Comparison of ENCODE assay signal across 33 cellular contexts in the genomic region with DNA sequence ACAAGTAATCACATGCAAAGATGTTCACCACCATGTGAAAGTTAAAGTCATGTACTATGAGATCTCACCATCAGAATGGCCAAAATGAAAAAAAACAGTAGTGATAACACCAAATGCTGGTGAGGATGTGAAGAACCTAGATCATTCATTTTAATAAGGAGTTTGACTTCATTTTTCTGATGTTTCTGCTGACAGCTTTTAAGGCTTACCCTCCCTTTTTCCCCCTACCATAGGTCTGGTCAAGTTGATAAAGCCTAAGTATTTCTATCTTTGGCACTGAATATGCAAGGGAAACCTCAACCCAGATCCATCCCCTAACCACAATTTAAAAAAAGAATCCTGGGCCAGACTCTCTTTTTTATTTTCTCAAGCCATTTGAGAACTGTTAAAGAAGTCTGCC.
"Had no signal": no experiment of that assay in that cellular context is flagged by ENCODE, and none has a peak within 500 bp of the region (broad histone marks: within the 10 kb centered on the region; RNA-seq: fewer than 3 reads in every experiment).

No MANE protein-coding gene starts in this region.

- H3K27me3 Mint-ChIP-seq: activated B cell treated with CpG ODN at 0.5 μM for 24 hours; activated CD4-positive, alpha-beta memory T cell treated with anti-CD3 and anti-CD28 coated beads, Interleukin-2, amount 10 ng/mL, durations not matched to agents 7 days and 5 days; activated CD8-positive, alpha-beta memory T cell treated with anti-CD3 and anti-CD28 coated beads, Interleukin-2, amount 10 ng/mL, durations not matched to agents 7 days and 5 days; activated naive CD4-positive, alpha-beta T cell treated with anti-CD3 and anti-CD28 coated beads, Interleukin-2, amount 10 ng/mL, durations not matched to agents 7 days and 5 days; activated naive CD8-positive, alpha-beta T cell; activated naive CD8-positive, alpha-beta T cell treated with anti-CD3 and anti-CD28 coated beads, Interleukin-2, amount 50 U/mL, for 24 hours; central memory CD8-positive, alpha-beta T cell had no signal

- H3K36me3 Mint-ChIP-seq: activated CD8-positive, alpha-beta memory T cell treated with anti-CD3 and anti-CD28 coated beads, Interleukin-2, amount 10 ng/mL, durations not matched to agents 7 days and 5 days; activated naive CD4-positive, alpha-beta T cell treated with anti-CD3 and anti-CD28 coated beads, Interleukin-2, amount 10 ng/mL, durations not matched to agents 7 days and 5 days; activated naive CD8-positive, alpha-beta T cell had no signal

- H3K4me1 ChIP-seq: colonic mucosa, SJCRH30 had no signal

- H3K4me3 Mint-ChIP-seq: activated B cell treated with CpG ODN at 0.5 μM for 24 hours; activated CD4-positive, alpha-beta memory T cell treated with anti-CD3 and anti-CD28 coated beads, Interleukin-2, amount 10 ng/mL, durations not matched to agents 7 days and 5 days; activated CD8-positive, alpha-beta memory T cell treated with anti-CD3 and anti-CD28 coated beads, Interleukin-2, amount 10 ng/mL, durations not matched to agents 7 days and 5 days; activated naive CD4-positive, alpha-beta T cell treated with anti-CD3 and anti-CD28 coated beads, Interleukin-2, amount 10 ng/mL, durations not matched to agents 7 days and 5 days; activated naive CD8-positive, alpha-beta T cell; activated naive CD8-positive, alpha-beta T cell treated with anti-CD3 and anti-CD28 coated beads, Interleukin-2, amount 50 U/mL, for 24 hours; central memory CD8-positive, alpha-beta T cell; T-helper 1 cell treated with Interleukin-12 subunit alpha and Interleukin-12 subunit beta and Interleukin-4 antibody, amounts not matched to agents 30 μg/mL and 1 μg/mL, for 36 hours; T-helper 2 cell treated with Interferon-gamma antibody and Interleukin-4, amounts not matched to agents 5 μg/mL and 100 μg/mL, for 36 hours had no signal

- H3K27ac ChIP-seq: brain microvascular endothelial cell, colonic mucosa, SJCRH30, SK-N-MC, VCaP had no signal

- DNase-seq: activated B cell treated with CpG ODN at 0.5 μM for 24 hours; activated CD4-positive, alpha-beta memory T cell treated with anti-CD3 and anti-CD28 coated beads, Interleukin-2, amount 10 ng/mL, durations not matched to agents 7 days and 5 days; activated CD4-positive, alpha-beta T cell treated with anti-CD3 and anti-CD28 coated beads for 1 hour; activated CD4-positive, alpha-beta T cell treated with anti-CD3 and anti-CD28 coated beads for 48 hours; activated CD8-positive, alpha-beta memory T cell treated with anti-CD3 and anti-CD28 coated beads for 24 hours; activated CD8-positive, alpha-beta memory T cell treated with anti-CD3 and anti-CD28 coated beads, Interleukin-2, amount 10 ng/mL, durations not matched to agents 7 days and 5 days; activated CD8-positive, alpha-beta memory T cell treated with anti-CD3 and anti-CD28 coated beads, Interleukin-2, amount 50 U/mL, for 48 hours; activated effector memory CD4-positive, alpha-beta T cell treated with Interleukin-2 at 50 U/mL for 16 hours; activated naive CD4-positive, alpha-beta T cell treated with anti-CD3 and anti-CD28 coated beads, Interleukin-2, amount 10 ng/mL, durations not matched to agents 7 days and 5 days; activated naive CD8-positive, alpha-beta T cell treated with anti-CD3 and anti-CD28 coated beads, Interleukin-2, amount 50 U/mL, for 24 hours; activated T-cell treated with anti-CD3 and anti-CD28 coated beads, Interleukin-2, amount 50 U/mL, for 48 hours; anterior cingulate cortex; brain microvascular endothelial cell; colonic mucosa; NCI-H1105; NCI-H1417 treated with DMSO at 0.1 percent for 48 hours; NCI-H187 treated with DMSO at 0.1 percent for 48 hours; NCI-H2081; NCI-H2171 treated with DMSO at 0.1 percent for 48 hours; NCI-H2227 treated with DMSO at 0.1 percent for 48 hours; NCI-H446; NCI-H510A treated with DMSO at 0.1 percent for 48 hours; NCI-H526 treated with DMSO at 0.1 percent for 48 hours; NK-92 treated with Interleukin-12 subunit alpha and Interleukin-12 subunit beta, amount 100 ng/mL, for 24 hours; SHP77; SJCRH30 had no signal

- H3K4me1 Mint-ChIP-seq: activated B cell treated with CpG ODN at 0.5 μM for 24 hours; activated CD4-positive, alpha-beta memory T cell treated with anti-CD3 and anti-CD28 coated beads, Interleukin-2, amount 10 ng/mL, durations not matched to agents 7 days and 5 days; activated CD8-positive, alpha-beta memory T cell treated with anti-CD3 and anti-CD28 coated beads, Interleukin-2, amount 10 ng/mL, durations not matched to agents 7 days and 5 days; activated naive CD4-positive, alpha-beta T cell treated with anti-CD3 and anti-CD28 coated beads, Interleukin-2, amount 10 ng/mL, durations not matched to agents 7 days and 5 days; activated naive CD8-positive, alpha-beta T cell treated with anti-CD3 and anti-CD28 coated beads, Interleukin-2, amount 50 U/mL, for 24 hours; central memory CD8-positive, alpha-beta T cell had no signal

- H3K27me3 ChIP-seq: brain microvascular endothelial cell, colonic mucosa, SJCRH30 had no signal

- H3K9me3 ChIP-seq: colonic mucosa, SJCRH30 had no signal

- H3K4me3 ChIP-seq: colonic mucosa, SJCRH30, SK-N-MC had no signal

- ATAC-seq: activated CD8-positive, alpha-beta memory T cell treated with anti-CD3 and anti-CD28 coated beads, Interleukin-2, amount 10 ng/mL, durations not matched to agents 7 days and 5 days; activated naive CD8-positive, alpha-beta T cell treated with anti-CD3 and anti-CD28 coated beads, Interleukin-2, amount 50 U/mL, for 24 hours; Panc1 had no signal

- H3K27ac Mint-ChIP-seq: activated B cell treated with CpG ODN at 0.5 μM for 24 hours; activated CD4-positive, alpha-beta memory T cell treated with anti-CD3 and anti-CD28 coated beads, Interleukin-2, amount 10 ng/mL, durations not matched to agents 7 days and 5 days; activated CD8-positive, alpha-beta memory T cell treated with anti-CD3 and anti-CD28 coated beads, Interleukin-2, amount 10 ng/mL, durations not matched to agents 7 days and 5 days; activated naive CD4-positive, alpha-beta T cell treated with anti-CD3 and anti-CD28 coated beads, Interleukin-2, amount 10 ng/mL, durations not matched to agents 7 days and 5 days; activated naive CD8-positive, alpha-beta T cell; activated naive CD8-positive, alpha-beta T cell treated with anti-CD3 and anti-CD28 coated beads, Interleukin-2, amount 50 U/mL, for 24 hours; T-helper 1 cell treated with Interleukin-12 subunit alpha and Interleukin-12 subunit beta and Interleukin-4 antibody, amounts not matched to agents 30 μg/mL and 1 μg/mL, for 36 hours; T-helper 2 cell treated with Interferon-gamma antibody and Interleukin-4, amounts not matched to agents 5 μg/mL and 100 μg/mL, for 36 hours had no signal

- H3K36me3 ChIP-seq: brain microvascular endothelial cell, colonic mucosa, SJCRH30 had no signal
